ENCODE assay signal across 8 cellular contexts in the genomic region with DNA sequence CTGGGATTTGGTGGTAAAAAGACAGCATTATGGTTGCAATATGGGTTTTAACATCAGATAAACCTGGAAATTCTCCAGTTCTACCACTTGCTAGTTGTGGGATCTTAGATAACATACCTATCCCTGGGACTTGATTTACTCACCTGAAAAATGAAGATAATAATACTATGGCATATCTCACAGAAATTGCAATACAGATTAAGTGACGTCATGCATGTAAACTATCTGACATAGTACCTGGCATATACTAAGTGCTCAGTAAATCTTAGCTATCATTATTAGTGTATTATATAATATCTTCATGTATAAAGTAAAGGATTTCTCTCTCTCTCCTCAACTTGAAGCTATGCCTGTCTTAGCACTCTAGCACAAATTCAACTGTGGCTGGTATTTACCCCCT.
"Had no signal": no experiment of that assay in that cellular context is flagged by ENCODE, and none has a peak within 500 bp of the region (broad histone marks: within the 10 kb centered on the region; RNA-seq: fewer than 3 reads in every experiment).

No MANE protein-coding gene starts in this region.

- H3K9me3 Mint-ChIP-seq: IgD-negative memory B cell had no signal

- H3K27ac ChIP-seq: HL-60, KMS-11 had no signal

- ATAC-seq: K562 had no signal

- H3K4me2 ChIP-seq: KMS-11 had no signal

- H3K9ac ChIP-seq: KMS-11 had no signal

- H3K4me3 Mint-ChIP-seq: IgD-negative memory B cell had no signal

- H3K36me3 Mint-ChIP-seq: IgD-negative memory B cell had no signal

- H3K27ac Mint-ChIP-seq: IgD-negative memory B cell had no signal

- FAIRE-seq: HTR-8/SVneo, K562 had no signal

- DNase-seq: IMR-90, KBM-7, KG1 had no signal

- H3K4me3 ChIP-seq: K562 had no signal
